Comparison of ENCODE assay signal across 1 cellular context in genomic region chr2:172219201-172219600, GRCh38.
TF ChIP-seq lines count a peak whose summit lies in the region.

No MANE protein-coding gene starts in this region.

TF ChIP-seq in K562, 482 proteins besides CTCF, POLR2A, EP300 and RAD21 (continued from another document):
- TF ChIP-seq MGA (IDR thresholded peaks at IDR 0.05) (no peak), ZNF518B (CRISPR knock-in tag; IDR thresholded peaks at IDR 0.05) (no peak), THRB (CRISPR knock-in tag; conservative IDR thresholded peaks at IDR 0.05) (no peak)
